Comparison of ENCODE assay signal across 12 cellular contexts in genomic region chr17:56785997-56786680, GRCh38. TPM values are rescaled to one million over a fixed set of nuclear protein-coding genes. Genes with fewer than 3 reads are reported as not detected.
DNase-seq lines count a peak whose midpoint lies in the region; ATAC-seq, FAIRE-seq and TF ChIP-seq lines count a peak whose summit lies in the region.
"Had no signal": no experiment of that assay in that cellular context is flagged by ENCODE, and none has a peak within 500 bp of the region (broad histone marks: within the 10 kb centered on the region; RNA-seq: fewer than 3 reads in every experiment).

No MANE protein-coding gene starts in this region.

- peak overlapping the region; percentile 33; the same call in 1 of the 2 replicates for H3K4me2 ChIP-seq in HepG2 (ENCODE audit: low read depth, low read length)
- peak overlapping the region; percentile 49; the same call in 1 of the 2 replicates for H3K4me2 ChIP-seq in SK-N-SH

- H3K4me1 ChIP-seq in HepG2 (ENCODE audit: insufficient read depth, low read length) = peaks cover 26% of the 10 kb centered on the region
- H3K4me1 ChIP-seq in right lobe of liver = no peaks in the 10 kb centered on the region
- H3K4me1 ChIP-seq in SK-N-SH (ENCODE audit: control insufficient read depth in 1 of 2, insufficient read depth in 2 of 2, low read depth in 1 of 2, low read length in 1 of 2) = peaks cover 4 to 7% of the 10 kb centered on the region in 2 experiments; a peak in 2 of 4 replicates

- peaks cover 8% of the 10 kb centered on the region for H3F3A ChIP-seq in SK-N-SH (replicated peaks; ENCODE audit: insufficient read depth)

- intact Hi-C loops in HepG2 (cut with micrococcal nuclease; ENCODE audit: unreplicated experiment) = no loop called here
- intact Hi-C loops in right lobe of liver (cut with DNase I) = no loop called here
- intact Hi-C loops in dendritic cell treated with granulocyte-macrophage colony-stimulating factor and Interleukin-4, amounts not matched to agents 40 ng/mL and 50 ng/mL, for 4 days (cut with micrococcal nuclease) = no loop called here

- no peaks in the 10 kb centered on the region for H3K9me3 Mint-ChIP-seq in dendritic cell treated with granulocyte-macrophage colony-stimulating factor and Interleukin-4, amounts not matched to agents 40 ng/mL and 50 ng/mL, for 4 days
- no peaks in the 10 kb centered on the region for H3K9me3 Mint-ChIP-seq in effector memory CD8-positive, alpha-beta T cell

- H3K4me3 ChIP-seq in HepG2 (replicated peaks in 1 of 3; ENCODE audit: insufficient read depth in 1 of 3, low read depth in 2 of 3, low read length in 3 of 3) (no peak overlapping the region), right lobe of liver (no peak overlapping the region), SK-N-SH (ENCODE audit: low read depth in 2 of 2, low read length in 1 of 2) (no peak overlapping the region)

- FAIRE-seq in HepG2 (lab: Jason Lieb, UNC) = no peak
- FAIRE-seq in GM19239 (lab: Jason Lieb, UNC) = no peak

- H3K27ac ChIP-seq in HepG2 (ENCODE audit: extremely low read length, insufficient read depth, low read length) (no peak overlapping the region), right lobe of liver (no peak overlapping the region), SK-N-SH (ENCODE audit: low read depth in 2 of 2, low read length in 1 of 2) (peak overlapping the region in 1 of 2 experiments; percentile 19; a peak in 1 of 4 replicates)

- H3K9me3 ChIP-seq in HepG2 (ENCODE audit: low read length) = no peaks in the 10 kb centered on the region
- no peaks in the 10 kb centered on the region for H3K9me3 ChIP-seq in right lobe of liver
- no peaks in the 10 kb centered on the region for H3K9me3 ChIP-seq in SK-N-SH

- H3K36me3 Mint-ChIP-seq in dendritic cell treated with granulocyte-macrophage colony-stimulating factor and Interleukin-4, amounts not matched to agents 40 ng/mL and 50 ng/mL, for 4 days (ENCODE audit: low read depth) = no peaks in the 10 kb centered on the region
- H3K36me3 Mint-ChIP-seq in effector memory CD8-positive, alpha-beta T cell (ENCODE audit: insufficient read depth) = peaks cover 3% of the 10 kb centered on the region
- H3K36me3 Mint-ChIP-seq: WTC11 had no signal

- TF ChIP-seq EP300 in HepG2 (IDR thresholded peaks at IDR 0.05; ENCODE audit: low read depth in 2 of 2, low read length in 2 of 2) = no peak
- no peak for TF ChIP-seq EP300 in HepG2 (CRISPR knock-in tag; IDR thresholded peaks at IDR 0.05; ENCODE audit: borderline replicate concordance)
- no peak for TF ChIP-seq EP300 in SK-N-SH (IDR thresholded peaks at IDR 0.05; ENCODE audit: borderline replicate concordance in 1 of 2, low read depth in 1 of 2, low read length in 1 of 2)

- TF ChIP-seq POLR2A in HepG2 (IDR thresholded peaks at IDR 0.05; ENCODE audit: insufficient read depth in 1 of 2, low read depth in 2 of 2, low read length in 2 of 2) (no peak), right lobe of liver (IDR thresholded peaks at IDR 0.05) (no peak)

- H3K27me3 ChIP-seq in HepG2 (ENCODE audit: control insufficient read depth in 1 of 2, insufficient read depth in 2 of 2, low read length in 2 of 2) (peaks cover 0 to 24% of the 10 kb centered on the region in 2 experiments; a peak in 4 of 5 replicates), right lobe of liver (no peaks in the 10 kb centered on the region), SK-N-SH (ENCODE audit: insufficient read depth) (no peaks in the 10 kb centered on the region)

- H3K79me2 ChIP-seq in HepG2 (ENCODE audit: insufficient read depth, low read length) (no peaks in the 10 kb centered on the region), SK-N-SH (ENCODE audit: insufficient read depth) (no peaks in the 10 kb centered on the region)

- no peak for TF ChIP-seq CTCF in HepG2 (CRISPR knock-in tag; IDR thresholded peaks at IDR 0.05)
- TF ChIP-seq CTCF in right lobe of liver (IDR thresholded peaks at IDR 0.05) = no peak
- TF ChIP-seq CTCF in SK-N-SH (IDR thresholded peaks at IDR 0.05) = no peak

- no peaks in the 10 kb centered on the region for H3K9me2 ChIP-seq in SK-N-SH

- H3K4me3 Mint-ChIP-seq in dendritic cell treated with granulocyte-macrophage colony-stimulating factor and Interleukin-4, amounts not matched to agents 40 ng/mL and 50 ng/mL, for 4 days = no peak overlapping the region
- H3K4me3 Mint-ChIP-seq in effector memory CD8-positive, alpha-beta T cell = no peak overlapping the region
- H3K4me3 Mint-ChIP-seq: WTC11 had no signal

- BruUV-seq in HepG2 (replicated peaks; lab: Mats Ljungman, UMichigan) = no TSS peak

- in situ Hi-C loops in HepG2 (cut with HindIII; ENCODE audit: extremely low pct_ligation_motif_present, low pct_unique_long_range_greater_than_20kb) = no loop called here

- H3K4me1 Mint-ChIP-seq in dendritic cell treated with granulocyte-macrophage colony-stimulating factor and Interleukin-4, amounts not matched to agents 40 ng/mL and 50 ng/mL, for 4 days (ENCODE audit: low read depth) = peaks cover 30% of the 10 kb centered on the region
- peaks cover 8 to 10% of the 10 kb centered on the region in 2 donors for H3K4me1 Mint-ChIP-seq in effector memory CD8-positive, alpha-beta T cell (ENCODE audit: low read depth in 2 of 2)

- no peak overlapping the region for H2AFZ ChIP-seq in HepG2 (ENCODE audit: low read length)
- no peak overlapping the region for H2AFZ ChIP-seq in SK-N-SH (ENCODE audit: low read depth)

- POLR2A ChIA-PET in HepG2 (lab: Yijun Ruan, JAX) (interaction anchor here (1.2 kb wide), 1 partner anchor 15 kb away, joined by 3 read pairs; no protein-coding TSS in a partner anchor), SK-N-SH (lab: Yijun Ruan, JAX) (no interaction called here)

- H3K36me3 ChIP-seq in HepG2 (replicated peaks in 1 of 2; ENCODE audit: control insufficient read depth in 1 of 2, insufficient read depth in 2 of 2, low read length in 2 of 2) = no peaks in the 10 kb centered on the region
- H3K36me3 ChIP-seq in right lobe of liver = no peaks in the 10 kb centered on the region
- no peaks in the 10 kb centered on the region for H3K36me3 ChIP-seq in SK-N-SH (replicated peaks in 1 of 2; ENCODE audit: control insufficient read depth in 1 of 2, insufficient read depth in 2 of 2, low read length in 1 of 2)

- H3K9ac ChIP-seq in HepG2 (ENCODE audit: insufficient read depth, low read depth, low read length) (no peak overlapping the region), SK-N-SH (no peak overlapping the region)
- H3K9ac ChIP-seq: KMS-11 had no signal

- CTCF ChIA-PET in HepG2 (lab: Yijun Ruan, JAX; ENCODE audit: low intra/inter-chr PET ratio, low total read pairs) (no interaction called here), SK-N-SH (lab: Yijun Ruan, JAX) (interaction anchor here (0.8 to 2.3 kb wide), 4 partner anchors 14 to 193 kb away, joined by 3 to 9 read pairs (median 8); partner anchors contain the start of gene NOG)

- peaks cover 58% of the 10 kb centered on the region for H3K27me3 Mint-ChIP-seq in dendritic cell treated with granulocyte-macrophage colony-stimulating factor and Interleukin-4, amounts not matched to agents 40 ng/mL and 50 ng/mL, for 4 days
- H3K27me3 Mint-ChIP-seq in effector memory CD8-positive, alpha-beta T cell = peaks cover 7 to 9% of the 10 kb centered on the region in 2 donors

- no peak for DNase-seq in HepG2 (ENCODE audit: low spot score)
- no peak for DNase-seq in right lobe of liver
- no peak for DNase-seq in SK-N-SH
- no peak for DNase-seq in effector memory CD8-positive, alpha-beta T cell
- no peak for DNase-seq in HuH-7 (ENCODE audit: low spot score)
- no peak for DNase-seq in NCI-H1694 treated with DMSO at 0.1 percent for 48 hours (lab: John Stamatoyannopoulos, UW)
- DNase-seq in GM19239 (ENCODE audit: insufficient read length, low spot score) = no peak
- DNase-seq: DMS153, midbrain had no signal

- peak overlapping the region; percentile 51 for H3K27ac Mint-ChIP-seq in dendritic cell treated with granulocyte-macrophage colony-stimulating factor and Interleukin-4, amounts not matched to agents 40 ng/mL and 50 ng/mL, for 4 days
- H3K27ac Mint-ChIP-seq in effector memory CD8-positive, alpha-beta T cell = no peak overlapping the region
- H3K27ac Mint-ChIP-seq: WTC11 had no signal

- H4K20me1 ChIP-seq in HepG2 (ENCODE audit: insufficient read depth, low read length) = no peaks in the 10 kb centered on the region
- H4K20me1 ChIP-seq in SK-N-SH (ENCODE audit: insufficient read depth) = no peaks in the 10 kb centered on the region

- no peak for TF ChIP-seq RAD21 in HepG2 (CRISPR knock-in tag; IDR thresholded peaks at IDR 0.05)
- no peak for TF ChIP-seq RAD21 in SK-N-SH (IDR thresholded peaks at IDR 0.05; ENCODE audit: low read length)

- 11% methylated on average over 8 of the region's 9 CpGs for WGBS in HepG2 (ENCODE audit: low lambda C conversion rate)
- 78% methylated on average over 8 of the region's 9 CpGs for WGBS in right lobe of liver (ENCODE audit: insufficient coverage, low coverage, low lambda C conversion rate, missing lambda C conversion rate)
- 54% methylated on average over 8 of the region's 9 CpGs for WGBS in SK-N-SH (ENCODE audit: low lambda C conversion rate)

- ATAC-seq in HepG2 (peak; percentile 42), right lobe of liver (no peak)
- no peak for ATAC-seq in effector memory CD8-positive, alpha-beta T cell (replicated peaks)
- ATAC-seq: WTC11 had no signal

RNA-seq across cellular contexts. Expression of gene C17orf67, which starts 47.6 kb away (rescaled TPM):
- total RNA-seq in HepG2 (2016; rRNA removed; fragmentation: Illumina TruSeq; extraction: Trizol) = 0.62 and 0.86 TPM in 2 replicates
- 0.62 and 0.71 TPM in 2 replicates for total RNA-seq in HepG2 (2016; cell fraction: cytosol; rRNA removed; fragmentation: Illumina TruSeq; extraction: Trizol; ENCODE audit: low read depth)
- 0.86 and 1.00 TPM in 2 replicates for total RNA-seq in HepG2 (2016; cell fraction: insoluble cytoplasmic fraction; rRNA removed; fragmentation: Illumina TruSeq; extraction: Trizol)
- 1.1 and 1.2 TPM in 2 replicates for total RNA-seq in HepG2 (2016; cell fraction: membrane; rRNA removed; fragmentation: Illumina TruSeq; extraction: Trizol)
- total RNA-seq in HepG2 (2016; cell fraction: nucleus; rRNA removed; fragmentation: Illumina TruSeq; extraction: Trizol) = 0.47 and 0.68 TPM in 2 replicates
- 0.35 and 0.41 TPM in 2 replicates for polyA plus RNA-seq in HepG2 (2011; rRNA removed)
- polyA plus RNA-seq in HepG2 (2011; cell fraction: cytosol; rRNA removed) = 0.13 and 0.24 TPM in 2 replicates
- 0.37 and 0.81 TPM in 2 replicates for polyA plus RNA-seq in HepG2 (2011; cell fraction: nucleus; rRNA removed)
- 0.44 and 0.50 TPM in 2 replicates for polyA plus RNA-seq in HepG2 (2012)
- 0.77 and 0.84 TPM in 2 replicates for polyA plus RNA-seq in HepG2 (2016; cell fraction: cytosol; fragmentation: Illumina TruSeq; extraction: Trizol; ENCODE audit: low read depth)
- 0.55 and 0.73 TPM in 2 replicates for polyA plus RNA-seq in HepG2 (2016; cell fraction: insoluble cytoplasmic fraction; fragmentation: Illumina TruSeq; extraction: Trizol; ENCODE audit: low read depth)
- polyA plus RNA-seq in HepG2 (2016; cell fraction: membrane; fragmentation: Illumina TruSeq; extraction: Trizol; ENCODE audit: low read depth) = 0.72 and 1.00 TPM in 2 replicates
- 0.29 and 0.92 TPM in 2 replicates for polyA plus RNA-seq in HepG2 (2016; cell fraction: nucleus; fragmentation: Illumina TruSeq; extraction: Trizol; ENCODE audit: insufficient read depth, low read depth)
- 0.06 and 3.9 TPM in 2 replicates for polyA minus RNA-seq in HepG2 (2011; rRNA and poly(A)+ RNA removed; ENCODE audit: low replicate concordance)
- 0.40 and 0.53 TPM in 2 replicates for polyA minus RNA-seq in HepG2 (2011; cell fraction: cytosol; rRNA and poly(A)+ RNA removed)
- not detected in 2 replicates for polyA minus RNA-seq in HepG2 (2011; cell fraction: nucleus; rRNA and poly(A)+ RNA removed)
- 1 to 10 TPM in 1 of 6 experiments, under 1 TPM in 5; 0.31 to 1.1 (median 0.78) TPM for total RNA-seq in right lobe of liver
- 1.6 and 1.7 TPM in 2 replicates for polyA plus RNA-seq in SK-N-SH (2012; rRNA removed)
- 1.6 and 1.9 TPM in 2 replicates for polyA plus RNA-seq in SK-N-SH (2012; cell fraction: cytosol; rRNA removed)
- polyA plus RNA-seq in SK-N-SH (2012; cell fraction: nucleus; rRNA removed) = 3.7 and 5.1 TPM in 2 replicates

RNA-seq across cellular contexts. Expression of gene DGKE, which starts 47.8 kb away (rescaled TPM):
- total RNA-seq in HepG2 (2016; rRNA removed; fragmentation: Illumina TruSeq; extraction: Trizol) (3.2 and 5.3 TPM in 2 replicates), right lobe of liver (10 to 100 TPM in 1 of 6 experiments, 1 to 10 TPM in 5; 2.2 to 10.4 (median 3.4) TPM)
- total RNA-seq in HepG2 (2016; cell fraction: cytosol; rRNA removed; fragmentation: Illumina TruSeq; extraction: Trizol; ENCODE audit: low read depth) = 4.6 and 5.3 TPM in 2 replicates
- 2.3 and 6.0 TPM in 2 replicates for total RNA-seq in HepG2 (2016; cell fraction: insoluble cytoplasmic fraction; rRNA removed; fragmentation: Illumina TruSeq; extraction: Trizol)
- total RNA-seq in HepG2 (2016; cell fraction: membrane; rRNA removed; fragmentation: Illumina TruSeq; extraction: Trizol) = 2.1 and 2.6 TPM in 2 replicates
- total RNA-seq in HepG2 (2016; cell fraction: nucleus; rRNA removed; fragmentation: Illumina TruSeq; extraction: Trizol) = 16.7 and 17.4 TPM in 2 replicates
- polyA plus RNA-seq in HepG2 (2011; rRNA removed) (3.2 and 3.3 TPM in 2 replicates), SK-N-SH (2012; rRNA removed) (2.4 and 2.8 TPM in 2 replicates)
- 0.70 and 0.79 TPM in 2 replicates for polyA plus RNA-seq in HepG2 (2011; cell fraction: cytosol; rRNA removed)
- 16.9 and 20.1 TPM in 2 replicates for polyA plus RNA-seq in HepG2 (2011; cell fraction: nucleus; rRNA removed)
- 2.8 and 3.1 TPM in 2 replicates for polyA plus RNA-seq in HepG2 (2012)
- 0.44 and 0.50 TPM in 2 replicates for polyA plus RNA-seq in HepG2 (2016; cell fraction: cytosol; fragmentation: Illumina TruSeq; extraction: Trizol; ENCODE audit: low read depth)
- polyA plus RNA-seq in HepG2 (2016; cell fraction: insoluble cytoplasmic fraction; fragmentation: Illumina TruSeq; extraction: Trizol; ENCODE audit: low read depth) = 1.8 and 2.1 TPM in 2 replicates
- 0.84 and 1.6 TPM in 2 replicates for polyA plus RNA-seq in HepG2 (2016; cell fraction: membrane; fragmentation: Illumina TruSeq; extraction: Trizol; ENCODE audit: low read depth)
- 16.9 and 18.5 TPM in 2 replicates for polyA plus RNA-seq in HepG2 (2016; cell fraction: nucleus; fragmentation: Illumina TruSeq; extraction: Trizol; ENCODE audit: insufficient read depth, low read depth)
- polyA minus RNA-seq in HepG2 (2011; rRNA and poly(A)+ RNA removed; ENCODE audit: low replicate concordance) = 6.0 and 7.6 TPM in 2 replicates
- 1.6 and 3.0 TPM in 2 replicates for polyA minus RNA-seq in HepG2 (2011; cell fraction: cytosol; rRNA and poly(A)+ RNA removed)
- 17.4 and 18.2 TPM in 2 replicates for polyA minus RNA-seq in HepG2 (2011; cell fraction: nucleus; rRNA and poly(A)+ RNA removed)
- 1.9 and 2.0 TPM in 2 replicates for polyA plus RNA-seq in SK-N-SH (2012; cell fraction: cytosol; rRNA removed)
- 13.8 and 15.7 TPM in 2 replicates for polyA plus RNA-seq in SK-N-SH (2012; cell fraction: nucleus; rRNA removed)
